In the genomic region with DNA sequence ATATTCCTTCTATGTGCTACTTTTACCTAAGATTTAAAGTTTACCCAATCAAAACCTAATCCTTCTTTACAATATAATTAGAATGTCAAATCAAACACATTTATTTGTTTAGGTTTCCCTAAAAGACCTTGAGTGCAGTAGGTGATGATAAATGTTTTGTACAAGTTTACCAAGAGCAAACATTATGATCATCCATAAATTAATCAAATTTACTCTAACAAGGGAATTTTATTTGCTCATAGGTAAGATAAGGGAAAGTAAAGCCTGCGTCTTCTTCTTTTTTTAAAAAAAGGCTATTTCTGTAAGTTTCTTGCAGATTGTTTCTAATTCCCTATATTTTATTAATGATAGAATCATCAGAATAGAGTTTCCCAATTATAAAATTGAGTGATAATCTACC, we compare ENCODE assay signal across 17 cellular contexts.
DNase-seq lines count a peak whose midpoint lies in the region; ATAC-seq and TF ChIP-seq lines count a peak whose summit lies in the region.
"Had no signal": no experiment of that assay in that cellular context is flagged by ENCODE, and none has a peak within 500 bp of the region (broad histone marks: within the 10 kb centered on the region; RNA-seq: fewer than 3 reads in every experiment).

No MANE protein-coding gene starts in this region.

- peak; percentile 11 for DNase-seq in NCI-H748 (lab: John Stamatoyannopoulos, UW; ENCODE audit: unreplicated experiment)
- DNase-seq in NCI-H748 treated with DMSO at 0.1 percent for 48 hours (lab: John Stamatoyannopoulos, UW), result no peak
- peak; percentile 26 for DNase-seq in NCI-H146 treated with DMSO at 0.1 percent for 48 hours (lab: John Stamatoyannopoulos, UW; ENCODE audit: unreplicated experiment)
- DNase-seq in GF-D8 (lab: John Stamatoyannopoulos, UW), result no peak
- DNase-seq: AML-193; Caco-2; Calu3; CD4-positive, alpha-beta T cell; CD8-positive, alpha-beta T cell; DMS79 treated with DMSO at 0.1 percent for 48 hours had no signal

- H3K9me3 ChIP-seq in SU-DHL-6 (ENCODE audit: insufficient read depth, low read length), result no peaks in the 10 kb centered on the region
- H3K9me3 ChIP-seq: A549; BLaER1 treated with 17β-estradiol and CSF1 and Interleukin-3, amounts not matched to agents 10 nM and 100 nM; Caco-2 had no signal

- no peaks in the 10 kb centered on the region for H4K20me1 ChIP-seq in SU-DHL-6 (ENCODE audit: low read depth, low read length)
- H4K20me1 ChIP-seq: BLaER1 treated with 17β-estradiol and CSF1 and Interleukin-3, amounts not matched to agents 10 nM and 100 nM had no signal

- no peak overlapping the region for H3K4me3 ChIP-seq in SU-DHL-6 (ENCODE audit: insufficient read depth, low read length, poor library complexity, severe bottlenecking)
- H3K4me3 ChIP-seq: A549; BLaER1 treated with 17β-estradiol and CSF1 and Interleukin-3, amounts not matched to agents 10 nM and 100 nM; GM12878 had no signal

- peak overlapping the region; percentile 3 for H2AFZ ChIP-seq in SU-DHL-6 (ENCODE audit: low read depth, low read length, severe bottlenecking)

- no peak overlapping the region for H3K9ac ChIP-seq in SU-DHL-6 (ENCODE audit: low read length)
- H3K9ac ChIP-seq: BLaER1 treated with 17β-estradiol and CSF1 and Interleukin-3, amounts not matched to agents 10 nM and 100 nM had no signal

- no peak overlapping the region for H3K27ac ChIP-seq in SU-DHL-6 (ENCODE audit: low read depth, low read length)
- H3K27ac ChIP-seq: 22Rv1; A549; BLaER1 treated with 17β-estradiol and CSF1 and Interleukin-3, amounts not matched to agents 10 nM and 100 nM had no signal

- H3K36me3 ChIP-seq in SU-DHL-6 (ENCODE audit: low read length), result no peaks in the 10 kb centered on the region
- H3K36me3 ChIP-seq: BLaER1 treated with 17β-estradiol and CSF1 and Interleukin-3, amounts not matched to agents 10 nM and 100 nM had no signal

- H3F3A ChIP-seq in SU-DHL-6 (ENCODE audit: insufficient read depth), result no peaks in the 10 kb centered on the region

- H3K27me3 ChIP-seq in SU-DHL-6 (ENCODE audit: low read length), result no peaks in the 10 kb centered on the region
- H3K27me3 ChIP-seq: BLaER1 treated with 17β-estradiol and CSF1 and Interleukin-3, amounts not matched to agents 10 nM and 100 nM had no signal

- H3K4me2 ChIP-seq in SU-DHL-6 (ENCODE audit: low read depth, low read length, poor library complexity, severe bottlenecking), result no peak overlapping the region
- H3K4me2 ChIP-seq: A549; BLaER1 treated with 17β-estradiol and CSF1 and Interleukin-3, amounts not matched to agents 10 nM and 100 nM had no signal

- TF ChIP-seq CTCF in SU-DHL-6 (IDR thresholded peaks at IDR 0.05; ENCODE audit: insufficient read depth, low read length, poor library complexity, severe bottlenecking), result no peak

- no peaks in the 10 kb centered on the region for H3K9me2 ChIP-seq in SU-DHL-6 (replicated peaks; ENCODE audit: insufficient read depth, low read length)

- H3K79me2 ChIP-seq in SU-DHL-6 (ENCODE audit: insufficient read depth, low read length), result no peaks in the 10 kb centered on the region

- no peak for ATAC-seq in GM19452 (IDR thresholded peaks at IDR 0.05; ENCODE audit: unreplicated experiment)
- no peak for ATAC-seq in GM21825 (IDR thresholded peaks at IDR 0.05; ENCODE audit: unreplicated experiment)
- ATAC-seq: A549; CD8-positive, alpha-beta T cell; GM12878 had no signal

Comparison
In these comparisons a context has a peak if more than half of its experiments do, and no peak if none do; other contexts are left out.
1. DNase-seq: peak in NCI-H748 (single experiment) and NCI-H146 treated with DMSO at 0.1 percent for 48 hours (single experiment); none in NCI-H748 treated with DMSO at 0.1 percent for 48 hours (single experiment) and GF-D8 (single experiment).